12 cellular contexts compared by ENCODE assay signal in genomic region chr2:43464546-43464945, GRCh38.
A peak's percentile ranks its signal among the peaks of the same experiment; 100 is the strongest.
DNase-seq lines count a peak whose midpoint lies in the region; ATAC-seq, FAIRE-seq and TF ChIP-seq lines count a peak whose summit lies in the region.
"Had no signal": no experiment of that assay in that cellular context is flagged by ENCODE, and none has a peak within 500 bp of the region (broad histone marks: within the 10 kb centered on the region; RNA-seq: fewer than 3 reads in every experiment).

No MANE protein-coding gene starts in this region.

- H3K4me1 ChIP-seq in astrocyte (ENCODE audit: insufficient read depth, low read length) (peaks cover 40% of the 10 kb centered on the region), osteoblast (ENCODE audit: insufficient read depth, low read length) (peaks cover 65% of the 10 kb centered on the region), aorta (ENCODE audit: control insufficient read depth in 1 of 2, insufficient read depth in 2 of 2, low read length in 2 of 2) (peaks cover 13 to 17% of the 10 kb centered on the region in 2 donors)

- 3 to 6% methylated on average over 6 of the region's 6 CpGs for WGBS in aorta, 2 donors

- no peak for DNase-seq in astrocyte (ENCODE audit: low read depth)
- peak; percentile 87 for DNase-seq in foreskin melanocyte
- DNase-seq in osteoblast (ENCODE audit: insufficient read length, low spot score, missing footprints): peak; percentile 84
- DNase-seq in aorta: no peak
- no peak for DNase-seq in NOMO-1 treated with dmso at 0.1 percent for 144 hours (lab: John Stamatoyannopoulos, UW; ENCODE audit: unreplicated experiment)
- no peak for DNase-seq in activated CD4-positive, CD25-positive, alpha-beta regulatory T cell treated with anti-CD3 and anti-CD28 coated beads, Interleukin-2, amount 50 U/mL, for 72 hours
- no peak for DNase-seq in cerebellar nuclear complex (lab: John Stamatoyannopoulos, UW)
- DNase-seq: activated CD4-positive, alpha-beta T cell treated with anti-CD3 and anti-CD28 coated beads, Interleukin-2, amount 10 ng/mL, durations not matched to agents 7 days and 5 days; effector memory CD4-positive, alpha-beta T cell; NCI-H526 treated with DMSO at 0.1 percent for 48 hours had no signal

- H3K27me3 Mint-ChIP-seq in astrocyte (ENCODE audit: low read depth, unreplicated experiment): no peaks in the 10 kb centered on the region
- H3K27me3 Mint-ChIP-seq: activated CD4-positive, alpha-beta T cell treated with anti-CD3 and anti-CD28 coated beads, Interleukin-2, amount 10 ng/mL, durations not matched to agents 7 days and 5 days; activated naive CD4-positive, alpha-beta T cell treated with anti-CD3 and anti-CD28 coated beads, Interleukin-2, amount 50 U/mL, for 24 hours had no signal

- peaks cover 13% of the 10 kb centered on the region for H3K4me1 Mint-ChIP-seq in astrocyte (ENCODE audit: low read depth, unreplicated experiment)

- intact Hi-C loops in aorta (cut with DNase I): loop anchor here (5.0 to 10.0 kb wide), 4 partner anchors 47 to 152 kb away; no protein-coding TSS in a partner anchor

- H3K4me2 ChIP-seq in astrocyte (ENCODE audit: low read length) (peak overlapping the region; percentile 5), osteoblast (ENCODE audit: insufficient read depth, low read length) (peak overlapping the region; percentile 54)

- no peaks in the 10 kb centered on the region for H3K9me3 ChIP-seq in astrocyte (ENCODE audit: insufficient read depth, low read depth, low read length)
- no peaks in the 10 kb centered on the region for H3K9me3 ChIP-seq in osteoblast (ENCODE audit: low read depth, low read length)
- no peaks in the 10 kb centered on the region for H3K9me3 ChIP-seq in aorta (ENCODE audit: control insufficient read depth, low read length)
- H3K9me3 ChIP-seq: neutrophil had no signal

- no peaks in the 10 kb centered on the region for H3K27me3 ChIP-seq in astrocyte (ENCODE audit: insufficient read depth, low read length)
- H3K27me3 ChIP-seq in osteoblast (ENCODE audit: insufficient read depth, low read length): no peaks in the 10 kb centered on the region
- H3K27me3 ChIP-seq in aorta (ENCODE audit: control insufficient read depth in 1 of 2, insufficient read depth in 2 of 2, low read length in 1 of 2): no peaks in the 10 kb centered on the region
- H3K27me3 ChIP-seq: neutrophil had no signal

- TF ChIP-seq CTCF in astrocyte (IDR thresholded peaks at IDR 0.05; ENCODE audit: insufficient read depth, low read depth, low read length) (no peak), osteoblast (IDR thresholded peaks at IDR 0.05; ENCODE audit: extremely low read depth, low read depth, low read length) (no peak)

- no peak for FAIRE-seq in astrocyte (lab: Jason Lieb, UNC)

- no peaks in the 10 kb centered on the region for H4K20me1 ChIP-seq in astrocyte (ENCODE audit: insufficient read depth, low read length)
- no peaks in the 10 kb centered on the region for H4K20me1 ChIP-seq in osteoblast (ENCODE audit: insufficient read depth, low read length)

- H3K36me3 Mint-ChIP-seq in astrocyte (ENCODE audit: low read depth, unreplicated experiment): peaks cover 3% of the 10 kb centered on the region

- no peak overlapping the region for H3K4me3 Mint-ChIP-seq in astrocyte (ENCODE audit: unreplicated experiment)
- H3K4me3 Mint-ChIP-seq: activated CD4-positive, alpha-beta T cell treated with anti-CD3 and anti-CD28 coated beads, Interleukin-2, amount 10 ng/mL, durations not matched to agents 7 days and 5 days; activated naive CD4-positive, alpha-beta T cell treated with anti-CD3 and anti-CD28 coated beads, Interleukin-2, amount 50 U/mL, for 24 hours had no signal

- H3K79me2 ChIP-seq in astrocyte (ENCODE audit: insufficient read depth, low read length) (no peaks in the 10 kb centered on the region), osteoblast (ENCODE audit: insufficient read depth, low read length) (no peaks in the 10 kb centered on the region)

- peak; percentile 67 for ATAC-seq in aorta (ENCODE audit: low FRiP score)

- no peaks in the 10 kb centered on the region for H3K9me3 Mint-ChIP-seq in astrocyte (ENCODE audit: unreplicated experiment)
- H3K9me3 Mint-ChIP-seq: activated CD4-positive, alpha-beta T cell treated with anti-CD3 and anti-CD28 coated beads, Interleukin-2, amount 10 ng/mL, durations not matched to agents 7 days and 5 days; activated naive CD4-positive, alpha-beta T cell treated with anti-CD3 and anti-CD28 coated beads, Interleukin-2, amount 50 U/mL, for 24 hours had no signal

- no peak overlapping the region for H3K4me3 ChIP-seq in astrocyte (ENCODE audit: insufficient read depth, low read depth, low read length)
- no peak overlapping the region for H3K4me3 ChIP-seq in osteoblast (ENCODE audit: insufficient read depth, low read length)
- H3K4me3 ChIP-seq in aorta (ENCODE audit: low read length in 2 of 2): no peak overlapping the region

- H3K9ac ChIP-seq in astrocyte (ENCODE audit: low read length): no peak overlapping the region

- H2AFZ ChIP-seq in astrocyte (ENCODE audit: low read depth, low read length) (no peak overlapping the region), osteoblast (ENCODE audit: low read length) (no peak overlapping the region)

- no peak overlapping the region for H3K27ac ChIP-seq in astrocyte (ENCODE audit: low read depth, low read length)
- H3K27ac ChIP-seq in osteoblast (ENCODE audit: low read depth, low read length): peak overlapping the region; percentile 21
- H3K27ac ChIP-seq in aorta (ENCODE audit: low read depth in 1 of 2, low read length in 2 of 2): peak overlapping the region in 1 of 2 donors; percentile 33
- H3K27ac ChIP-seq: neutrophil had no signal

- no peaks in the 10 kb centered on the region for H3K36me3 ChIP-seq in astrocyte (ENCODE audit: insufficient read depth, low read length)
- no peaks in the 10 kb centered on the region for H3K36me3 ChIP-seq in osteoblast (ENCODE audit: insufficient read depth, low read length)
- no peaks in the 10 kb centered on the region for H3K36me3 ChIP-seq in aorta (ENCODE audit: control insufficient read depth in 1 of 2, insufficient read depth in 2 of 2, low read length in 1 of 2)
- H3K36me3 ChIP-seq: neutrophil had no signal

- H3K27ac Mint-ChIP-seq in astrocyte (ENCODE audit: unreplicated experiment): no peak overlapping the region
- H3K27ac Mint-ChIP-seq: activated CD4-positive, alpha-beta T cell treated with anti-CD3 and anti-CD28 coated beads, Interleukin-2, amount 10 ng/mL, durations not matched to agents 7 days and 5 days; activated naive CD4-positive, alpha-beta T cell treated with anti-CD3 and anti-CD28 coated beads, Interleukin-2, amount 50 U/mL, for 24 hours had no signal

Comparison
In these comparisons a context has a peak if more than half of its experiments do, and no peak if none do; other contexts are left out.
1. DNase-seq: peak in foreskin melanocyte (single experiment) and osteoblast (single experiment); none in astrocyte (single experiment), aorta (0 of 2), NOMO-1 treated with dmso at 0.1 percent for 144 hours (single experiment), activated CD4-positive, CD25-positive, alpha-beta regulatory T cell treated with anti-CD3 and anti-CD28 coated beads, Interleukin-2, amount 50 U/mL, for 72 hours (single experiment) and cerebellar nuclear complex (0 of 2).